In the genomic region with DNA sequence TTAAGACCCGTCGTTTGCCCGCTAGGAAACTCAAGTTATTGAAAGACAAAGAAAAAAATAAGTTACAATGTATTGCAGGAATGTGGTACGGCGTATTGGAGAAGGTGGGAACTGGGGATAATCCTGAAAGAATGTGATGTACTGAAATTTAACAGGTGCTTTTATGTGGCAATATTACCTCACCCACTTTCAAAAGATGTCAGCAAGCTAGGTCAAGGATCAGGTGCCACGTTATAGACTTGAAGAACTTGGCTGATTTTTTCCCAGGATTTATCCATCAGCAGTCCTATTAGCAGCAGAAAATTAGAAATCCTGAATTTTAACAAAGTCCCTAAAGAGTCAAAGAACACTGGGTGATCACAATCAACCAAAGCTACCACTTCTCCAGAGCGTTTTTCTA, we compare ENCODE assay signal across 8 cellular contexts. TPM values are rescaled to one million over a fixed set of nuclear protein-coding genes. Genes with fewer than 3 reads are reported as not detected.
DNase-seq lines count a peak whose midpoint lies in the region; ATAC-seq, FAIRE-seq and TF ChIP-seq lines count a peak whose summit lies in the region.
"Not testable (repeated sequence)": the region's sequence is repeated elsewhere in the genome, so short reads cannot be mapped to it uniquely, and the experiment has no call there.

No MANE protein-coding gene starts in this region.

- H3K4me1 ChIP-seq in DND-41 (ENCODE audit: insufficient read depth, low read length), result peaks cover 13% of the 10 kb centered on the region
- H3K4me1 ChIP-seq in HUES48 (ENCODE audit: control insufficient read depth, insufficient read depth, low read length), result peaks cover 15% of the 10 kb centered on the region
- peaks cover 0 to 17% of the 10 kb centered on the region in 2 donors for H3K4me1 ChIP-seq in adrenal gland (replicated peaks in 1 of 2)
- H3K4me1 ChIP-seq in esophagus (ENCODE audit: control insufficient read depth in 2 of 2, insufficient read depth in 2 of 2, low read length in 1 of 2); pancreas; urinary bladder (ENCODE audit: insufficient read depth): not testable (repeated sequence)

- intact Hi-C loops in adrenal gland (cut with DNase I); left colon (cut with DNase I, micrococcal nuclease); pancreas (cut with DNase I): not testable (repeated sequence)

- H2AFZ ChIP-seq in DND-41 (ENCODE audit: low read depth, low read length), result peak overlapping the region; percentile 88

- ATAC-seq in DND-41 (ENCODE audit: insufficient read depth, low read depth), result not testable (repeated sequence)
- ATAC-seq in left colon (peak; percentile 47), pancreas (peak; percentile 22 to 37 (median 28))

- not testable (repeated sequence) for H3K36me3 ChIP-seq in DND-41 (ENCODE audit: insufficient read depth, low read length); HUES48 (ENCODE audit: control insufficient read depth, insufficient read depth, low read length); SK-N-MC (ENCODE audit: insufficient read depth, low read length); adrenal gland (replicated peaks in 1 of 2); esophagus (ENCODE audit: control insufficient read depth in 2 of 2, insufficient read depth in 2 of 2, low read length in 1 of 2); pancreas; urinary bladder (ENCODE audit: insufficient read depth)

- WGBS in adrenal gland, 4 donors, result 3 to 4% (median 3%) methylated on average over 7 of the region's 7 CpGs
- 3 to 5% methylated on average over 7 of the region's 7 CpGs for WGBS in esophagus, 2 donors
- WGBS in pancreas, 2 donors, result 1% methylated on average over 7 of the region's 7 CpGs
- WGBS in urinary bladder, result 2% methylated on average over 7 of the region's 7 CpGs

- peak overlapping the region; percentile 83 for H3K9ac ChIP-seq in DND-41 (ENCODE audit: low read depth, low read length)
- peak overlapping the region; percentile 95 for H3K9ac ChIP-seq in HUES48 (ENCODE audit: low read depth, low read length)
- H3K9ac ChIP-seq in SK-N-MC (ENCODE audit: insufficient read length), result peak overlapping the region; percentile 88

- H3K4me3 ChIP-seq in DND-41 (ENCODE audit: low read depth in 1 of 2, low read length in 2 of 2), result peak overlapping the region; percentile 87 to 91
- H3K4me3 ChIP-seq in HUES48 (ENCODE audit: low read depth, low read length), result peak overlapping the region; percentile 100
- H3K4me3 ChIP-seq in SK-N-MC, result peak overlapping the region; percentile 93
- peak overlapping the region; percentile 54 to 91 (median 88) for H3K4me3 ChIP-seq in adrenal gland
- H3K4me3 ChIP-seq in esophagus (ENCODE audit: low read depth in 1 of 2, low read length in 2 of 2), result peak overlapping the region; percentile 76 to 86
- peak overlapping the region; percentile 65 to 86 (median 76) for H3K4me3 ChIP-seq in pancreas
- peak overlapping the region; percentile 90 for H3K4me3 ChIP-seq in urinary bladder (ENCODE audit: low read depth, low read length)

- TF ChIP-seq POLR2A in adrenal gland (IDR thresholded peaks at IDR 0.05), result not testable (repeated sequence)

- H3K4me2 ChIP-seq in DND-41 (ENCODE audit: insufficient read depth, low read length), result peak overlapping the region; percentile 70

- H3K9me3 ChIP-seq in DND-41 (ENCODE audit: insufficient read depth, low read length, severe bottlenecking); HUES48 (ENCODE audit: control insufficient read depth, insufficient read depth, low read length); SK-N-MC (ENCODE audit: low read depth, low read length); adrenal gland (replicated peaks in 1 of 3); esophagus (ENCODE audit: control insufficient read depth in 2 of 2, insufficient read depth in 1 of 2, low read depth in 1 of 2, low read length in 1 of 2); pancreas: not testable (repeated sequence)

- FAIRE-seq in pancreas (lab: Jason Lieb, UNC), result not testable (repeated sequence)

- H3K27me3 ChIP-seq in DND-41 (ENCODE audit: insufficient read depth, low read length, poor library complexity); HUES48 (ENCODE audit: control insufficient read depth, insufficient read depth, low read length); adrenal gland; esophagus (ENCODE audit: control insufficient read depth in 1 of 2, insufficient read depth in 2 of 2, low read length in 2 of 2); pancreas: not testable (repeated sequence)

- not testable (repeated sequence) for DNase-seq in DND-41; SK-N-MC (ENCODE audit: low read depth, low spot score); adrenal gland; left colon; pancreas

- TF ChIP-seq CTCF in DND-41 (IDR thresholded peaks at IDR 0.05; ENCODE audit: borderline replicate concordance, extremely low read depth, low read length, poor library complexity, severe bottlenecking); adrenal gland (IDR thresholded peaks at IDR 0.05); pancreas (IDR thresholded peaks at IDR 0.05): not testable (repeated sequence)

- H4K20me1 ChIP-seq in DND-41 (ENCODE audit: insufficient read depth, low read length), result not testable (repeated sequence)

- peaks cover 19% of the 10 kb centered on the region for H3K79me2 ChIP-seq in DND-41 (ENCODE audit: insufficient read depth, low read length)

- peak overlapping the region; percentile 92 for H3K27ac ChIP-seq in DND-41 (ENCODE audit: low read length)
- peak overlapping the region; percentile 98 for H3K27ac ChIP-seq in HUES48 (ENCODE audit: low read depth, low read length)
- H3K27ac ChIP-seq in SK-N-MC, result peak overlapping the region; percentile 68
- H3K27ac ChIP-seq in adrenal gland, result peak overlapping the region in 4 of 5 donors; percentile 88 to 97 (median 90)
- peak overlapping the region in 1 of 2 donors; percentile 78 for H3K27ac ChIP-seq in esophagus (ENCODE audit: low read depth in 2 of 2, low read length in 1 of 2)
- H3K27ac ChIP-seq in pancreas, result peak overlapping the region; percentile 66 to 93 (median 91)
- H3K27ac ChIP-seq in urinary bladder (ENCODE audit: low read depth), result peak overlapping the region; percentile 80

RNA-seq across cellular contexts. Expression of a gene that starts 0.6 kb away (rescaled TPM):
- total RNA-seq in adrenal gland (10 to 100 TPM; 22.5 to 44.8 (median 31.8) TPM), left colon (10 to 100 TPM; 24.2 to 28.1 TPM), pancreas (10 to 100 TPM; 12.0 to 18.0 (median 15.2) TPM), urinary bladder (81.6 TPM)
- polyA plus RNA-seq in adrenal gland (10 to 100 TPM; 18.0 to 59.8 (median 25.7) TPM), esophagus (1 to 10 TPM; 9.8 to 10.0 TPM), pancreas (10 to 100 TPM; 11.6 to 17.8 TPM), urinary bladder (18.8 TPM)
